Comparison of ENCODE assay signal across 1 cellular context in genomic region chr11:11171854-11172253, GRCh38.
TF ChIP-seq lines count a peak whose summit lies in the region.

No MANE protein-coding gene starts in this region.

TF ChIP-seq in GM23338, 12 proteins besides CTCF, POLR2A, EP300 and RAD21:
- TF ChIP-seq ZNF462 (CRISPR knock-in tag; IDR thresholded peaks at IDR 0.05) (no peak), ZNF114 (CRISPR knock-in tag; IDR thresholded peaks at IDR 0.05) (no peak), NANOG (IDR thresholded peaks at IDR 0.05; ENCODE audit: borderline replicate concordance) (no peak), ETS1 (IDR thresholded peaks at IDR 0.05) (no peak), STAT1 (IDR thresholded peaks at IDR 0.05; ENCODE audit: unreplicated experiment) (no peak), JUNB (IDR thresholded peaks at IDR 0.05; ENCODE audit: unreplicated experiment) (no peak), POLR2AphosphoS5 (IDR thresholded peaks at IDR 0.05; ENCODE audit: low read depth) (no peak), EZH2 (IDR thresholded peaks at IDR 0.05; ENCODE audit: low read depth, unreplicated experiment) (no peak), EZH2phosphoT487 (IDR thresholded peaks at IDR 0.05; ENCODE audit: unreplicated experiment) (no peak), REST (IDR thresholded peaks at IDR 0.05; ENCODE audit: unreplicated experiment) (no peak), ZNF331 (CRISPR knock-in tag; IDR thresholded peaks at IDR 0.05; ENCODE audit: low read depth) (no peak), CREB1 (CRISPR knock-in tag; IDR thresholded peaks at IDR 0.05; ENCODE audit: low read depth) (no peak)
